ENCODE assay signal across 1 cellular context in the genomic region with DNA sequence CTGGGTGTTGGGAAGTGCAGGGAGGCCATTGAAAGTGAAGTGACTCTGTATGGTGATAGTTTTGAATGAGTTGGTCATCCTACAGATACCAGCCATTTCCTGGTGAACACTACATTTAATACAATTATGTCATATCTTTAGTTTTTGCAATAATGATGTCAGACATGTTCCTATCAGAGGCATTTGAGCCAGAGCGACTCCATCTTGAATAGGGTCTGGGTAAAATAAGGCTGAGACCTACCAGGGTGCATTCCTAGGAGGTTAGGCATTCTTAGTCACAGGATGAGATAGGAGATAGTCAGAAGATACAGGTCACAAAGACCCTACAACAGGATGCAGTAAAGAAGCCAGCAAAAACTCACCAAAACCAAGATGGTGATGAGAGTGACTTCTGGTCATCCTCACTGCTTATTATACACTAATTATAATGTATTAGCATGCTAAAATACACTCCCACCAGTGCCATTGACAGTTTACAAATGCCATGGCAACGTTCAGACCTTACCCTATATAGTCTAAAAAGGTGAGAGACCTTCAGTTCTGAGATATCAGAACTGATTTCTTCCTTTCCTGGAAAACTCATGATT.
TF ChIP-seq lines count a peak whose summit lies in the region.

No MANE protein-coding gene starts in this region.

TF ChIP-seq in IMR-90, 13 proteins besides CTCF, POLR2A, EP300 and RAD21:
- TF ChIP-seq MAZ (IDR thresholded peaks at IDR 0.05; ENCODE audit: borderline replicate concordance, low read depth, low read length) (no peak), RFX5 (IDR thresholded peaks at IDR 0.05; ENCODE audit: low read depth, low read length) (no peak), MAFK (IDR thresholded peaks at IDR 0.05; ENCODE audit: low read depth, low read length) (no peak), NFE2L2 (IDR thresholded peaks at IDR 0.05; ENCODE audit: low read depth, low read length) (no peak), MXI1 (IDR thresholded peaks at IDR 0.05; ENCODE audit: borderline replicate concordance, low read depth, low read length) (no peak), BHLHE40 (IDR thresholded peaks at IDR 0.05; ENCODE audit: low read depth, low read length) (no peak), FOS (IDR thresholded peaks at IDR 0.05; ENCODE audit: low read depth, low read length) (no peak), RCOR1 (IDR thresholded peaks at IDR 0.05; ENCODE audit: insufficient replicate concordance, low read length) (no peak), CHD1 (IDR thresholded peaks at IDR 0.05; ENCODE audit: low read depth, low read length) (no peak), SMC3 (IDR thresholded peaks at IDR 0.05; ENCODE audit: low read depth, low read length) (no peak), CEBPB (IDR thresholded peaks at IDR 0.05; ENCODE audit: low read depth, low read length) (no peak)
- TF ChIP-seq, protein P1, sequence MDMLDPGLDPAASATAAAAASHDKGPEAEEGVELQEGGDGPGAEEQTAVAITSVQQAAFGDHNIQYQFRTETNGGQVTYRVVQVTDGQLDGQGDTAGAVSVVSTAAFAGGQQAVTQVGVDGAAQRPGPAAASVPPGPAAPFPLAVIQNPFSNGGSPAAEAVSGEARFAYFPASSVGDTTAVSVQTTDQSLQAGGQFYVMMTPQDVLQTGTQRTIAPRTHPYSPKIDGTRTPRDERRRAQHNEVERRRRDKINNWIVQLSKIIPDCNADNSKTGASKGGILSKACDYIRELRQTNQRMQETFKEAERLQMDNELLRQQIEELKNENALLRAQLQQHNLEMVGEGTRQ (IDR thresholded peaks at IDR 0.05; ENCODE audit: low read depth, low read length), result no peak
- TF ChIP-seq, protein P2, sequence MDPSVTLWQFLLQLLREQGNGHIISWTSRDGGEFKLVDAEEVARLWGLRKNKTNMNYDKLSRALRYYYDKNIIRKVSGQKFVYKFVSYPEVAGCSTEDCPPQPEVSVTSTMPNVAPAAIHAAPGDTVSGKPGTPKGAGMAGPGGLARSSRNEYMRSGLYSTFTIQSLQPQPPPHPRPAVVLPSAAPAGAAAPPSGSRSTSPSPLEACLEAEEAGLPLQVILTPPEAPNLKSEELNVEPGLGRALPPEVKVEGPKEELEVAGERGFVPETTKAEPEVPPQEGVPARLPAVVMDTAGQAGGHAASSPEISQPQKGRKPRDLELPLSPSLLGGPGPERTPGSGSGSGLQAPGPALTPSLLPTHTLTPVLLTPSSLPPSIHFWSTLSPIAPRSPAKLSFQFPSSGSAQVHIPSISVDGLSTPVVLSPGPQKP (IDR thresholded peaks at IDR 0.05; ENCODE audit: borderline replicate concordance, low read depth, low read length), result no peak
